In the genomic region with DNA sequence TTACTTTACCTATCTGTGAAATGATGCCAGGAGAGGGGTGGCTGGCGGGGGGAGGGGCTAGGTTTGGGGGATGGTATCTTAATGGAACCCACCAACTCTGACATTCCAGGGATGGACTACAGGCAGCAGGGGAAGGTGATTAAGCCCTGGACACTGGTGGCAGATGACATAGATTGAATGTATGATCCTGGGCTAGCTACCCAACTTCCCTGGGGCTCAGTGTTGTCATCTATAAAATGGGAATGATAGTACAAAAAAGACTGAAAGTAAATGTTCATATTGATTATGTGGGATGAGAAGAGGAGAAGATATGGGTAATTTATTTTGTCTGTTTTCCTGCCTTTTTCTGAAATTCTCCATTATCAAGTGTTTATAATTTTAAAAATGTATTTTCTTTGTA, we compare ENCODE assay signal across 17 cellular contexts. TPM values are rescaled to one million over a fixed set of nuclear protein-coding genes. Genes with fewer than 3 reads are reported as not detected.
DNase-seq lines count a peak whose midpoint lies in the region; ATAC-seq, FAIRE-seq and TF ChIP-seq lines count a peak whose summit lies in the region.
"Had no signal": no experiment of that assay in that cellular context is flagged by ENCODE, and none has a peak within 500 bp of the region (broad histone marks: within the 10 kb centered on the region; RNA-seq: fewer than 3 reads in every experiment).

No MANE protein-coding gene starts in this region.

- peaks cover 5% of the 10 kb centered on the region for H3K36me3 ChIP-seq in CD4-positive, CD25-positive, alpha-beta regulatory T cell (ENCODE audit: control insufficient read depth, insufficient read depth, low read length)
- H3K36me3 ChIP-seq in RWPE2 (ENCODE audit: low read depth), result peaks cover 26% of the 10 kb centered on the region; the same call in 1 of the 2 replicates
- H3K36me3 ChIP-seq in H1 (ENCODE audit: control insufficient read depth in 2 of 4, insufficient read depth in 4 of 4, low read length in 3 of 4), result no peaks in the 10 kb centered on the region

- no peak for TF ChIP-seq EP300 in H1 (IDR thresholded peaks at IDR 0.05; ENCODE audit: borderline replicate concordance in 1 of 2, low read depth in 2 of 2, low read length in 2 of 2)

- H3K27me3 ChIP-seq in CD4-positive, CD25-positive, alpha-beta regulatory T cell (ENCODE audit: control insufficient read depth, insufficient read depth, low read length), result no peaks in the 10 kb centered on the region
- H3K27me3 ChIP-seq in RWPE2 (ENCODE audit: insufficient read depth, poor library complexity, severe bottlenecking), result no peaks in the 10 kb centered on the region
- H3K27me3 ChIP-seq in H1 (replicated peaks in 1 of 4; ENCODE audit: control insufficient read depth in 3 of 4, extremely low read depth in 1 of 4, insufficient read depth in 3 of 4, low read length in 3 of 4), result peaks cover 0 to 2% (median under 1%) of the 10 kb centered on the region in 4 experiments; a peak in 3 of 7 replicates

- no peak for FAIRE-seq in H1 (lab: Jason Lieb, UNC)
- FAIRE-seq: D721Med, G401.6, GM12891, GM19239 had no signal

- H3K4me3 Mint-ChIP-seq in CD4-positive, CD25-positive, alpha-beta regulatory T cell, result no peak overlapping the region
- H3K4me3 Mint-ChIP-seq: B cell; CD4-positive, alpha-beta T cell; H9 had no signal

- no peak overlapping the region for H3K27ac ChIP-seq in CD4-positive, CD25-positive, alpha-beta regulatory T cell (ENCODE audit: insufficient read depth, low read length, poor library complexity, severe bottlenecking)
- peak overlapping the region; percentile 3 for H3K27ac ChIP-seq in RWPE2 (ENCODE audit: poor library complexity, severe bottlenecking)
- no peak overlapping the region for H3K27ac ChIP-seq in H1 (ENCODE audit: low read depth, low read length)

- no peak overlapping the region for H3K14ac ChIP-seq in H1 (ENCODE audit: insufficient read length)

- no peak overlapping the region for H2BK20ac ChIP-seq in H1 (ENCODE audit: low read length)

- POLR2A ChIA-PET in H1 (lab: Charles Lee; ENCODE audit: partially characterized antibody), result no interaction called here

- H2BK15ac ChIP-seq in H1 (ENCODE audit: low read length), result no peak overlapping the region

- H3K9me3 Mint-ChIP-seq in CD4-positive, CD25-positive, alpha-beta regulatory T cell, result no peaks in the 10 kb centered on the region
- H3K9me3 Mint-ChIP-seq: CD4-positive, alpha-beta T cell; H9 had no signal

- no peak for DNase-seq in CD4-positive, CD25-positive, alpha-beta regulatory T cell
- DNase-seq in RWPE2 (ENCODE audit: low spot score) (no peak), H1 (ENCODE audit: low read depth in 1 of 2, low spot score in 2 of 2) (no peak), NCI-H1105 treated with DMSO at 0.1 percent for 48 hours (lab: John Stamatoyannopoulos, UW) (no peak), SW480 (ENCODE audit: low spot score) (no peak), NCI-H345 treated with DMSO at 0.1 percent for 48 hours (lab: John Stamatoyannopoulos, UW; ENCODE audit: unreplicated experiment) (no peak)
- DNase-seq: Caco-2; CD4-positive, alpha-beta T cell; GOT3; H9; IMR-90; KBM-7 had no signal

- no peak overlapping the region for H2BK120ac ChIP-seq in H1 (replicated peaks; ENCODE audit: low read depth, low read length)

- 89% methylated on average over 1 of the region's 1 CpG; no CpG with 5 or more reads in 1 of the 2 experiments for WGBS in H1 (ENCODE audit: extremely low coverage in 1 of 2, insufficient coverage in 1 of 2, insufficient read length in 1 of 2, insufficient replicate concordance in 2 of 2, low coverage in 1 of 2, low lambda C conversion rate in 2 of 2, missing lambda C conversion rate in 1 of 2), 2 experiments

- no peaks in the 10 kb centered on the region for H3K9me3 ChIP-seq in CD4-positive, CD25-positive, alpha-beta regulatory T cell (ENCODE audit: control insufficient read depth in 2 of 2, low read length in 2 of 2)
- H3K9me3 ChIP-seq in RWPE2 (ENCODE audit: severe bottlenecking) (no peaks in the 10 kb centered on the region), H1 (ENCODE audit: insufficient read depth in 2 of 2, low read depth in 1 of 2, low read length in 1 of 2) (no peaks in the 10 kb centered on the region)
- H3K9me3 ChIP-seq: Caco-2 had no signal

- no peak for TF ChIP-seq RAD21 in H1 (IDR thresholded peaks at IDR 0.05 in 1 of 2, conservative IDR thresholded peaks at IDR 0.05 in 1 of 2; ENCODE audit: low read depth in 2 of 2, low read length in 2 of 2)

- H3K36me3 Mint-ChIP-seq in CD4-positive, CD25-positive, alpha-beta regulatory T cell, result peaks cover 11% of the 10 kb centered on the region

- H3K4me1 ChIP-seq in CD4-positive, CD25-positive, alpha-beta regulatory T cell (ENCODE audit: control insufficient read depth, insufficient read depth, low read length, poor library complexity, severe bottlenecking), result peaks cover 43% of the 10 kb centered on the region
- peaks cover 19% of the 10 kb centered on the region for H3K4me1 ChIP-seq in RWPE2 (ENCODE audit: insufficient read depth, poor library complexity, severe bottlenecking)
- H3K4me1 ChIP-seq in H1 (replicated peaks in 1 of 4; ENCODE audit: control insufficient read depth in 3 of 4, insufficient read depth in 4 of 4, low read length in 3 of 4), result peaks cover 1 to 5% (median 4%) of the 10 kb centered on the region in 4 experiments; a peak in 5 of 7 replicates

- CTCF ChIA-PET in H1 (lab: Charles Lee; ENCODE audit: partially characterized antibody), result interaction anchor here (0.6 to 1.4 kb wide), 3 partner anchors 77 to 1808 kb away, joined by 3 to 4 read pairs (median 3); no protein-coding TSS in a partner anchor

- peaks cover 3% of the 10 kb centered on the region; the same call in 1 of the 2 replicates for H3K79me1 ChIP-seq in H1 (ENCODE audit: low read depth, low read length)

- peaks cover 0 to 4% of the 10 kb centered on the region in 2 experiments; a peak in 2 of 4 replicates for H3K79me2 ChIP-seq in H1 (ENCODE audit: control insufficient read depth in 1 of 2, insufficient read depth in 2 of 2, low read length in 2 of 2)

- no peak overlapping the region for H2AFZ ChIP-seq in H1 (ENCODE audit: low read length)

- H3K18ac ChIP-seq in H1 (ENCODE audit: extremely low read depth, low read length), result no peak overlapping the region

- H2AK5ac ChIP-seq in H1 (ENCODE audit: low read depth, low read length), result no peak overlapping the region

- H4K5ac ChIP-seq in H1 (ENCODE audit: insufficient read length, low read depth, low read length), result no peak overlapping the region

- H2BK12ac ChIP-seq in H1 (ENCODE audit: low read depth, low read length), result no peak overlapping the region

- no peaks in the 10 kb centered on the region for H3K23me2 ChIP-seq in H1 (ENCODE audit: low read depth, low read length)

- no peak overlapping the region for H3K4ac ChIP-seq in H1 (replicated peaks; ENCODE audit: insufficient read length, low read depth, low read length)

- H3K23ac ChIP-seq in H1 (ENCODE audit: insufficient read length), result no peak overlapping the region

- no peaks in the 10 kb centered on the region for H3K27me3 Mint-ChIP-seq in CD4-positive, CD25-positive, alpha-beta regulatory T cell
- H3K27me3 Mint-ChIP-seq: B cell; CD4-positive, alpha-beta T cell had no signal

- no peak overlapping the region for H2BK5ac ChIP-seq in H1 (ENCODE audit: low read depth, low read length)

- H4K8ac ChIP-seq in H1 (ENCODE audit: extremely low read depth, insufficient read depth, low read length), result no peak overlapping the region

- H4K91ac ChIP-seq in H1 (replicated peaks; ENCODE audit: insufficient read length, low read length), result no peak overlapping the region

- H3K27ac Mint-ChIP-seq in CD4-positive, CD25-positive, alpha-beta regulatory T cell, result peak overlapping the region in 2 of 3 donors; percentile 60 to 67
- H3K27ac Mint-ChIP-seq: B cell; CD4-positive, alpha-beta T cell; H9 had no signal

- H3K4me1 Mint-ChIP-seq in CD4-positive, CD25-positive, alpha-beta regulatory T cell, result peaks cover 28 to 90% (median 59%) of the 10 kb centered on the region in 4 donors

- ATAC-seq in CD4-positive, CD25-positive, alpha-beta regulatory T cell (ENCODE audit: low read depth in 2 of 2), result no peak
- ATAC-seq in RWPE2 (ENCODE audit: low read depth), result no peak

- no peak overlapping the region for H3K56ac ChIP-seq in H1 (replicated peaks; ENCODE audit: insufficient read length, low read depth, low read length)

- no peak for TF ChIP-seq POLR2A in H1 (IDR thresholded peaks at IDR 0.05; ENCODE audit: control extremely low read depth in 1 of 2, low read depth in 2 of 2, low read length in 2 of 2)

- H3K9ac ChIP-seq in H1 (replicated peaks in 1 of 4; ENCODE audit: extremely low read depth in 1 of 4, low read depth in 3 of 4, low read length in 3 of 4), result no peak overlapping the region

- no peak overlapping the region for H3K4me2 ChIP-seq in H1 (ENCODE audit: insufficient read depth in 1 of 2, low read depth in 2 of 2, low read length in 2 of 2)

- no peak overlapping the region for H3K4me3 ChIP-seq in CD4-positive, CD25-positive, alpha-beta regulatory T cell (ENCODE audit: low read depth, low read length)
- H3K4me3 ChIP-seq in RWPE2 (ENCODE audit: severe bottlenecking) (no peak overlapping the region), H1 (ENCODE audit: extremely low read depth in 1 of 4, insufficient read depth in 2 of 4, low read depth in 3 of 4, low read length in 4 of 4) (no peak overlapping the region)

- TF ChIP-seq CTCF in RWPE2 (IDR thresholded peaks at IDR 0.05; ENCODE audit: poor library complexity, severe bottlenecking) (no peak), H1 (IDR thresholded peaks at IDR 0.05; ENCODE audit: control extremely low read depth in 1 of 3, insufficient read depth in 1 of 3, low read depth in 1 of 3, low read length in 3 of 3) (no peak)

- H4K20me1 ChIP-seq in H1 (replicated peaks in 1 of 2; ENCODE audit: control insufficient read depth in 1 of 2, insufficient read depth in 2 of 2, low read length in 2 of 2), result peaks cover 2 to 4% of the 10 kb centered on the region in 2 experiments

TF ChIP-seq in H1, 55 proteins besides CTCF, POLR2A, EP300 and RAD21 (continues in another document):
- TF ChIP-seq TBP (IDR thresholded peaks at IDR 0.05; ENCODE audit: low read depth, low read length) (no peak), EZH2 (IDR thresholded peaks at IDR 0.05; ENCODE audit: low read depth, low read length, severe bottlenecking) (no peak), KDM1A (IDR thresholded peaks at IDR 0.05; ENCODE audit: borderline replicate concordance, low read length) (peak; percentile 48; the same call in 1 of the 2 replicates), ASH2L (IDR thresholded peaks at IDR 0.05; ENCODE audit: low read length) (no peak)

RNA-seq across cellular contexts. Expression of a gene that starts 6.2 kb away (rescaled TPM):
- 27.0 TPM for total RNA-seq in CD4-positive, CD25-positive, alpha-beta regulatory T cell
- polyA plus RNA-seq in CD4-positive, CD25-positive, alpha-beta regulatory T cell, result 10 to 100 TPM; 13.4 to 16.7 (median 14.0) TPM
- total RNA-seq in H1 (2021; fragmentation: NEBNext Ultra II Directional; extraction: Animal tissue kit (Norgen Biotek cat#: 25700)), result 26.2 and 27.9 TPM in 2 replicates
- 13.7 and 15.3 TPM in 2 replicates for polyA plus RNA-seq in H1 (2011; rRNA removed)
- 17.8 TPM for polyA plus RNA-seq in H1 (2011; cell fraction: cytosol; rRNA removed)
- polyA plus RNA-seq in H1 (2011; cell fraction: nucleus; rRNA removed), result 10.6 TPM
- 13.2 to 15.8 TPM (median 13.7 TPM) in 4 replicates for polyA plus RNA-seq in H1 (2012, experiment 1 of 2)
- 5.4 TPM for polyA plus RNA-seq in H1 (2012, experiment 2 of 2)
- polyA plus RNA-seq in H1 (2013, experiment 1 of 2), result 25.8 TPM
- 26.8 TPM for polyA plus RNA-seq in H1 (2013, experiment 2 of 2)
- polyA minus RNA-seq in H1 (2011; rRNA and poly(A)+ RNA removed), result 26.1 and 31.3 TPM in 2 replicates
- polyA minus RNA-seq in H1 (2011; cell fraction: cytosol; rRNA and poly(A)+ RNA removed), result 13.2 TPM
- 8.3 TPM for polyA minus RNA-seq in H1 (2011; cell fraction: nucleus; rRNA and poly(A)+ RNA removed)
